Comparison of ENCODE assay signal across 8 cellular contexts in genomic region chr14:70416717-70417349, GRCh38. TPM values are rescaled to one million over a fixed set of nuclear protein-coding genes. Genes with fewer than 3 reads are reported as not detected.
DNase-seq lines count a peak whose midpoint lies in the region; ATAC-seq and TF ChIP-seq lines count a peak whose summit lies in the region.

Gene SYNJ2BP (minus strand): TSS chr14:70417090. CDS start chr14:70416963, 127 bp downstream.

- H3K9me3 ChIP-seq in CD8-positive, alpha-beta T cell (ENCODE audit: low read length): no peaks in the 10 kb centered on the region

- peaks cover 48% of the 10 kb centered on the region for H3K4me1 Mint-ChIP-seq in CD8-positive, alpha-beta T cell (ENCODE audit: low read depth)
- peaks cover 25% of the 10 kb centered on the region for H3K4me1 Mint-ChIP-seq in GM23338

- peaks cover 2% of the 10 kb centered on the region for H3K27me3 Mint-ChIP-seq in CD8-positive, alpha-beta T cell (ENCODE audit: low read depth)
- H3K27me3 Mint-ChIP-seq in GM23338 (ENCODE audit: insufficient read depth, low read depth, poor library complexity): peaks cover 2% of the 10 kb centered on the region

- peaks cover 47% of the 10 kb centered on the region for H3K79me2 ChIP-seq in GM23338 (replicated peaks; ENCODE audit: insufficient read depth)

- H4K20me1 ChIP-seq in GM23338 (replicated peaks; ENCODE audit: insufficient read depth): no peaks in the 10 kb centered on the region; the same call in 1 of the 2 replicates

- peak; percentile 81 for ATAC-seq in CD8-positive, alpha-beta T cell
- ATAC-seq in GM23338: peak; percentile 98
- ATAC-seq in left colon: peak; percentile 99
- no peak for ATAC-seq in GM21390 (IDR thresholded peaks at IDR 0.05; ENCODE audit: unreplicated experiment)

- H3K27ac Mint-ChIP-seq in CD8-positive, alpha-beta T cell: peak within 1 kb of the TSS; percentile 93
- peak within 1 kb of the TSS; percentile 97 for H3K27ac Mint-ChIP-seq in GM23338

- POLR2A ChIA-PET in CD8-positive, alpha-beta T cell (lab: Charles Lee): no interaction called here

- H3K36me3 ChIP-seq in CD8-positive, alpha-beta T cell (ENCODE audit: insufficient read depth, low read length): peaks cover 7% of the 10 kb centered on the region
- peaks cover 7% of the 10 kb centered on the region; the same call in 1 of the 2 replicates for H3K36me3 ChIP-seq in GM23338 (ENCODE audit: insufficient read depth)

- H3K27me3 ChIP-seq in CD8-positive, alpha-beta T cell (ENCODE audit: insufficient read depth, low read length): no peaks in the 10 kb centered on the region
- H3K27me3 ChIP-seq in GM23338 (ENCODE audit: insufficient read depth): no peaks in the 10 kb centered on the region

- CTCF ChIA-PET in CD8-positive, alpha-beta T cell (lab: Charles Lee): no interaction called here

- H3K4me2 ChIP-seq in GM23338: peak within 1 kb of the TSS; percentile 85

- no peak for TF ChIP-seq CTCF in CD8-positive, alpha-beta T cell (IDR thresholded peaks at IDR 0.05)
- TF ChIP-seq CTCF in GM23338 (conservative IDR thresholded peaks at IDR 0.05; ENCODE audit: low read depth in 2 of 2): no peak

- H3K9me2 ChIP-seq in GM23338 (ENCODE audit: insufficient read depth): 0 out of 2 replicates have a peak, but pooled peaks cover 1% of the 10 kb centered on the region

- H3F3A ChIP-seq in GM23338 (replicated peaks; ENCODE audit: low read depth): no peaks in the 10 kb centered on the region

- peaks cover 18% of the 10 kb centered on the region for H3K4me1 ChIP-seq in CD8-positive, alpha-beta T cell (ENCODE audit: insufficient read depth, low read length)
- H3K4me1 ChIP-seq in GM23338 (ENCODE audit: insufficient read depth): peaks cover 5% of the 10 kb centered on the region; the same call in 1 of the 2 replicates

- H3K9me3 Mint-ChIP-seq in CD8-positive, alpha-beta T cell: no peaks in the 10 kb centered on the region
- no peaks in the 10 kb centered on the region for H3K9me3 Mint-ChIP-seq in GM23338

- intact Hi-C loops in CD8-positive, alpha-beta T cell (cut with DNase I, micrococcal nuclease): loop anchor here (1.0 to 5.0 kb wide), 3 partner anchors 58 to 184 kb away; partner anchors contain the start of genes COX16 (in 2 of the 2) and MED6 (in 1 of the 2)
- intact Hi-C loops in left colon (cut with DNase I, micrococcal nuclease): no loop called here

- H3K27ac ChIP-seq in CD8-positive, alpha-beta T cell (ENCODE audit: low read depth, low read length): peak within 1 kb of the TSS; percentile 31
- H3K27ac ChIP-seq in GM23338 (ENCODE audit: low read depth): peak within 1 kb of the TSS; percentile 40

- peak within 1 kb of the TSS; percentile 4 for H2AFZ ChIP-seq in GM23338

- H3K36me3 Mint-ChIP-seq in CD8-positive, alpha-beta T cell: peaks cover 26% of the 10 kb centered on the region
- no peaks in the 10 kb centered on the region for H3K36me3 Mint-ChIP-seq in GM23338 (ENCODE audit: low read depth)

- peak within 1 kb of the TSS; percentile 51 for H3K4me3 ChIP-seq in CD8-positive, alpha-beta T cell (ENCODE audit: low read depth, low read length)
- peak within 1 kb of the TSS; percentile 69 for H3K4me3 ChIP-seq in GM23338

- H3K4me3 Mint-ChIP-seq in CD8-positive, alpha-beta T cell: peak within 1 kb of the TSS; percentile 95
- peak within 1 kb of the TSS; percentile 97 for H3K4me3 Mint-ChIP-seq in GM23338

- DNase-seq in CD8-positive, alpha-beta T cell: peak; percentile 11 to 79 (median 60)
- DNase-seq in GM23338 (ENCODE audit: low spot score) (peak; percentile 93), NCI-H2171 (lab: John Stamatoyannopoulos, UW) (peak; percentile 82), dedifferentiated amniotic fluid mesenchymal stem cell (ENCODE audit: extremely low spot score) (peak; percentile 75), left colon (peak; percentile 85 to 88)
- DNase-seq in activated CD4-positive, alpha-beta T cell treated with anti-CD3 and anti-CD28 coated beads for 4 hours: peak; percentile 51 to 62
- DNase-seq in stimulated activated CD4-positive, alpha-beta T cell treated with anti-CD3 and anti-CD28 coated beads, Interleukin-15, amount 100 ng/mL, for 48 hours (ENCODE audit: low read depth in 2 of 2): peak; percentile 23 to 28

TF ChIP-seq in GM23338, 12 proteins besides CTCF, POLR2A, EP300 and RAD21 (continues in another document):
- TF ChIP-seq NANOG (IDR thresholded peaks at IDR 0.05; ENCODE audit: borderline replicate concordance) (no peak), ZNF331 (CRISPR knock-in tag; IDR thresholded peaks at IDR 0.05; ENCODE audit: low read depth) (no peak), POLR2AphosphoS5 (IDR thresholded peaks at IDR 0.05; ENCODE audit: low read depth) (peak; percentile 94), ZNF114 (CRISPR knock-in tag; IDR thresholded peaks at IDR 0.05) (no peak), EZH2 (IDR thresholded peaks at IDR 0.05; ENCODE audit: low read depth, unreplicated experiment) (no peak), ZNF462 (CRISPR knock-in tag; IDR thresholded peaks at IDR 0.05) (no peak), CREB1 (CRISPR knock-in tag; IDR thresholded peaks at IDR 0.05; ENCODE audit: low read depth) (no peak), ETS1 (IDR thresholded peaks at IDR 0.05) (peak; percentile 94), JUNB (IDR thresholded peaks at IDR 0.05; ENCODE audit: unreplicated experiment) (no peak)

RNA-seq across cellular contexts. Expression of gene SYNJ2BP, which starts in this region (rescaled TPM):
- 1 to 10 TPM; 5.5 to 6.5 TPM for total RNA-seq in CD8-positive, alpha-beta T cell
- total RNA-seq in GM23338 (2014; rRNA removed; shearing (Covaris generic)): 22.3 and 24.2 TPM in 2 replicates
- 36.4 and 48.2 TPM in 2 replicates for polyA plus RNA-seq in GM23338 (2016; fragmentation: Nextera tagmentation; extraction: Ambion mirVana)
- 10 to 100 TPM; 50.1 to 57.0 TPM for total RNA-seq in left colon

Comparison
In these comparisons a context has a peak if more than half of its experiments do, and no peak if none do; other contexts are left out.
1. DNase-seq: peak in every context shown above with its lines; median percentile 93 in GM23338; 86 in left colon; 82 in NCI-H2171; 75 in dedifferentiated amniotic fluid mesenchymal stem cell; 60 in CD8-positive, alpha-beta T cell; 56 in activated CD4-positive, alpha-beta T cell treated with anti-CD3 and anti-CD28 coated beads for 4 hours; 26 in stimulated activated CD4-positive, alpha-beta T cell treated with anti-CD3 and anti-CD28 coated beads, Interleukin-15, amount 100 ng/mL, for 48 hours.
2. intact Hi-C loops: an anchor here in CD8-positive, alpha-beta T cell (1.0 to 5.0 kb wide); none called in left colon.